Comparison of ENCODE assay signal across 8 cellular contexts in the genomic region with DNA sequence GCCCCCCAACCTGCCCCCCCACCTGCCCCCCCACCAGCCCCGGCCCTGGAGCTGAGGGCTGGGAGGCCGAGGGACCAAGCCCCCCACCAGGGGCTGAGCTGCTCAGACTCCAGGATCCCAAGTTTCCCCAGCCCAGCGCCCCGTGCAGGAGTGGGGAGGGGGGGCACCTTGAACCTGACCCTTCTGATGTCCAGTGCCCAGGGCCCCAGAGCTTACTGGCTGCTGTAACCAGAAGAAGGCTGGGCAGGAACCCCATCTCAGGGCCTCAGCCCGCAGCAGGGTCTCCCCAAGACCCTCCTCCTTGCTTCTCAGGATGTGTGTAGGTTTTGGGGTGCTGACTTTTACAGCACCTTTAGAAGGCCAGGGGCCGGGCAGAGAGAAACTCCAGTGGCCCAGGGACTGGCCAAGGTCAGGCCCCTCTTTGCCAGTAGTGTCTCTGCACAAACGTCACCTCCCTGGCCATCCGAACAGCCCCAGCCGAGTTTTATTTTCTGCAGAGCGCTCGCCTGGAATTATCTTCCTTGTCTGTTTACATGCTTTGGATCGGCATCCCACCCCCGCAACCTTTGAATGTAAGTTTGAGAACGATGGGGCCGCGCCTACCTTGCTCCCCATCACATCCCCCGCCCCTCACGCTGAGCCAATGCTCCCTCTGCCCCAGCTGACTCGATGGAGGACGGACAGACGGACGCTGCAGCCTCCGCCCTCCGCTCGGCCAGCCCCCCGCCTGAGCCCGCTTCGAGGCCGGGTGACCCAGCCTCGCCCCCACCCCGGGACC.
DNase-seq lines count a peak whose midpoint lies in the region; ATAC-seq and TF ChIP-seq lines count a peak whose summit lies in the region.

No MANE protein-coding gene starts in this region.

- TF ChIP-seq CTCF in GM23338 (conservative IDR thresholded peaks at IDR 0.05; ENCODE audit: low read depth in 2 of 2): no peak
- TF ChIP-seq CTCF in brain microvascular endothelial cell (IDR thresholded peaks at IDR 0.05; ENCODE audit: low read depth, low read length, missing control alignments): no peak
- TF ChIP-seq CTCF in right lobe of liver (IDR thresholded peaks at IDR 0.05): no peak

- no peak for TF ChIP-seq POLR2A in right lobe of liver (IDR thresholded peaks at IDR 0.05)

- H3K36me3 ChIP-seq in GM23338 (ENCODE audit: insufficient read depth): no peaks in the 10 kb centered on the region
- H3K36me3 ChIP-seq in brain microvascular endothelial cell (replicated peaks): no peaks in the 10 kb centered on the region
- no peaks in the 10 kb centered on the region for H3K36me3 ChIP-seq in right lobe of liver

- H3K27me3 ChIP-seq in GM23338 (ENCODE audit: insufficient read depth) (peaks cover 29% of the 10 kb centered on the region), brain microvascular endothelial cell (replicated peaks) (peaks cover 45% of the 10 kb centered on the region), right lobe of liver (no peaks in the 10 kb centered on the region)

- H3K4me1 Mint-ChIP-seq in GM23338: peaks cover 51% of the 10 kb centered on the region
- peaks cover 31% of the 10 kb centered on the region for H3K4me1 Mint-ChIP-seq in stimulated activated naive CD8-positive, alpha-beta T cell treated with anti-CD3 and anti-CD28 coated beads, Interleukin-15, amount 100 ng/mL, for 72 hours

- no peaks in the 10 kb centered on the region for H4K20me1 ChIP-seq in GM23338 (replicated peaks; ENCODE audit: insufficient read depth)

- intact Hi-C loops in right lobe of liver (cut with DNase I): loop anchor here (5.0 to 10.0 kb wide), 2 partner anchors 72 to 354 kb away; partner anchors contain the start of gene CASZ1 (in 1 of the 2)

- 7% methylated on average over 10 of the region's 31 CpGs for WGBS in right lobe of liver (ENCODE audit: insufficient coverage, low coverage, low lambda C conversion rate, missing lambda C conversion rate)

- DNase-seq in GM23338 (ENCODE audit: low spot score) (peak; percentile 81), SK-MEL-5 (ENCODE audit: low read depth, low spot score) (peak; percentile 9), brain microvascular endothelial cell (peak; percentile 6), right lobe of liver (peak in 1 of 3 donors; percentile 55), foreskin melanocyte (no peak), ecto neural progenitor cell (ENCODE audit: low spot score) (no peak)
- peak; percentile 12 to 25 for DNase-seq in stimulated activated naive CD8-positive, alpha-beta T cell treated with anti-CD3 and anti-CD28 coated beads, Interleukin-15, amount 100 ng/mL, for 72 hours

- H3K27ac ChIP-seq in GM23338 (ENCODE audit: low read depth): no peak overlapping the region
- no peak overlapping the region for H3K27ac ChIP-seq in brain microvascular endothelial cell
- H3K27ac ChIP-seq in right lobe of liver: no peak overlapping the region

- H3K4me1 ChIP-seq in GM23338 (ENCODE audit: insufficient read depth) (peaks cover 33% of the 10 kb centered on the region), right lobe of liver (peaks cover 0 to 4% (median 0%) of the 10 kb centered on the region in 4 donors)

- peak overlapping the region; percentile 84 for H3K4me3 Mint-ChIP-seq in GM23338
- H3K4me3 Mint-ChIP-seq in stimulated activated naive CD8-positive, alpha-beta T cell treated with anti-CD3 and anti-CD28 coated beads, Interleukin-15, amount 100 ng/mL, for 72 hours: peak overlapping the region; percentile 51 to 59

- H3K9me2 ChIP-seq in GM23338 (ENCODE audit: insufficient read depth): no peaks in the 10 kb centered on the region

- in situ Hi-C loops in SK-MEL-5 (cut with HindIII; ENCODE audit: low pct_unique_long_range_greater_than_20kb, low sequenced_read_pairs): no loop called here
- in situ Hi-C loops in brain microvascular endothelial cell (cut with HindIII; ENCODE audit: low pct_ligation_motif_present, low sequenced_read_pairs): no loop called here

- H3F3A ChIP-seq in GM23338 (replicated peaks; ENCODE audit: low read depth): 0 out of 2 replicates have a peak, but pooled peaks cover 3% of the 10 kb centered on the region

- H3K4me3 ChIP-seq in GM23338 (peak overlapping the region; percentile 60), brain microvascular endothelial cell (ENCODE audit: low read depth, low read length) (peak overlapping the region; percentile 43), right lobe of liver (peak overlapping the region in 2 of 3 donors; percentile 16 to 36)

- H2AFZ ChIP-seq in GM23338: peak overlapping the region; percentile 94

- H3K4me2 ChIP-seq in GM23338: peak overlapping the region; percentile 90

- no peaks in the 10 kb centered on the region for H3K79me2 ChIP-seq in GM23338 (replicated peaks; ENCODE audit: insufficient read depth)

- H3K27me3 Mint-ChIP-seq in GM23338 (ENCODE audit: insufficient read depth, low read depth, poor library complexity): peaks cover 33% of the 10 kb centered on the region
- H3K27me3 Mint-ChIP-seq in stimulated activated naive CD8-positive, alpha-beta T cell treated with anti-CD3 and anti-CD28 coated beads, Interleukin-15, amount 100 ng/mL, for 72 hours: peaks cover 89% of the 10 kb centered on the region

- H3K36me3 Mint-ChIP-seq in GM23338 (ENCODE audit: low read depth): no peaks in the 10 kb centered on the region

- no peaks in the 10 kb centered on the region for H3K9me3 ChIP-seq in right lobe of liver

- H3K9me3 Mint-ChIP-seq in GM23338: no peaks in the 10 kb centered on the region
- H3K9me3 Mint-ChIP-seq in stimulated activated naive CD8-positive, alpha-beta T cell treated with anti-CD3 and anti-CD28 coated beads, Interleukin-15, amount 100 ng/mL, for 72 hours: no peaks in the 10 kb centered on the region

- ATAC-seq in GM23338 (peak; percentile 67), right lobe of liver (peak in 1 of 4 donors; percentile 25), GM19395 (IDR thresholded peaks at IDR 0.05; ENCODE audit: unreplicated experiment) (no peak)
- ATAC-seq in stimulated activated naive CD8-positive, alpha-beta T cell treated with anti-CD3 and anti-CD28 coated beads, Interleukin-15, amount 100 ng/mL, for 72 hours: peak; percentile 33

- H3K27ac Mint-ChIP-seq in GM23338: no peak overlapping the region
- no peak overlapping the region for H3K27ac Mint-ChIP-seq in stimulated activated naive CD8-positive, alpha-beta T cell treated with anti-CD3 and anti-CD28 coated beads, Interleukin-15, amount 100 ng/mL, for 72 hours

TF ChIP-seq in GM23338, 12 proteins besides CTCF, POLR2A, EP300 and RAD21 (continues in another document):
- no peak for TF ChIP-seq CREB1 (CRISPR knock-in tag; IDR thresholded peaks at IDR 0.05; ENCODE audit: low read depth)
- TF ChIP-seq ZNF331 (CRISPR knock-in tag; IDR thresholded peaks at IDR 0.05; ENCODE audit: low read depth): no peak
- TF ChIP-seq EZH2phosphoT487 (IDR thresholded peaks at IDR 0.05; ENCODE audit: unreplicated experiment): no peak
- TF ChIP-seq JUNB (IDR thresholded peaks at IDR 0.05; ENCODE audit: unreplicated experiment): no peak
- no peak for TF ChIP-seq ZNF114 (CRISPR knock-in tag; IDR thresholded peaks at IDR 0.05)
- TF ChIP-seq REST (IDR thresholded peaks at IDR 0.05; ENCODE audit: unreplicated experiment): no peak

Comparison
In these comparisons a context has a peak if more than half of its experiments do, and no peak if none do; other contexts are left out.
1. DNase-seq: peak in GM23338 (single experiment), SK-MEL-5 (single experiment), brain microvascular endothelial cell (single experiment) and stimulated activated naive CD8-positive, alpha-beta T cell treated with anti-CD3 and anti-CD28 coated beads, Interleukin-15, amount 100 ng/mL, for 72 hours (2 of 2); none in foreskin melanocyte (single experiment) and ecto neural progenitor cell (single experiment).
2. Peak in every context shown above with its lines, with median percentiles within 50 percentile points of each other: H3K4me3 ChIP-seq.